ENCODE assay signal across 1 cellular context in the genomic region with DNA sequence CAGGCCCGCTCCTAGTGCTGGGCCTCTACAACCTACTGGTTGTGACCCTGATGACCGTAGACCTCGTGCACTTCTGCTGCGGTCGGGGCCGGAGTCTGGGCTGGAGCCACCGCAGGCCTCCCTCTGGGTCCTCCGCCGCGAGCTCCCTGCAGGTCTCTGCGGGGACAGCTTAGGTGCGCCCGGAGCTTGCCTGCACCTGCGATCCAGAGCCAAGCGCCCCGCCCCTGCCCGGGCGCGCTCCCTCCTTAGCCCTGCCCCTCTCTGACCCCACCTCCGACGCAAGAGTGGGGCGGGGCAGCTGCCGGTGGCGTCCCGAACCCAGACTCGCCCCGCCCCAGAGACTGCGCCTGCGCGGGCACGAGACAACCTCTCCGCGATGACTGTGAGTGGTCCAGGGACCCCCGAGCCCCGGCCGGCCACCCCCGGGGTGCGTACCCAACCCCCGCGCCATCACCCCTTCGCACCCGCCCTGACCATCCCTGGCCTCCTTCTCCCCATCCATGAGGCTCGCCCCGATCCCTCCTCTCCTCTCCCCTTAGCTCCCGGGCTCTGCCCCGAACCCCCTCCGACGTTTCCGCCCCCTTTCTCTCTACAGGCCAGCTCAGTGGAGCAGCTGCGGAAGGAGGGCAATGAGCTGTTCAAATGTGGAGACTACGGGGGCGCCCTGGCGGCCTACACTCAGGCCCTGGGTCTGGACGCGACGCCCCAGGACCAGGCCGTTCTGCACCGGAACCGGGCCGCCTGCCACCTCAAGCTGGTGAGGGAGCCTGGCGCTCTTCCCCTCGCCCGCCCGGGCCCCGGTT.
TF ChIP-seq lines count a peak whose summit lies in the region.

A gene with protein sequence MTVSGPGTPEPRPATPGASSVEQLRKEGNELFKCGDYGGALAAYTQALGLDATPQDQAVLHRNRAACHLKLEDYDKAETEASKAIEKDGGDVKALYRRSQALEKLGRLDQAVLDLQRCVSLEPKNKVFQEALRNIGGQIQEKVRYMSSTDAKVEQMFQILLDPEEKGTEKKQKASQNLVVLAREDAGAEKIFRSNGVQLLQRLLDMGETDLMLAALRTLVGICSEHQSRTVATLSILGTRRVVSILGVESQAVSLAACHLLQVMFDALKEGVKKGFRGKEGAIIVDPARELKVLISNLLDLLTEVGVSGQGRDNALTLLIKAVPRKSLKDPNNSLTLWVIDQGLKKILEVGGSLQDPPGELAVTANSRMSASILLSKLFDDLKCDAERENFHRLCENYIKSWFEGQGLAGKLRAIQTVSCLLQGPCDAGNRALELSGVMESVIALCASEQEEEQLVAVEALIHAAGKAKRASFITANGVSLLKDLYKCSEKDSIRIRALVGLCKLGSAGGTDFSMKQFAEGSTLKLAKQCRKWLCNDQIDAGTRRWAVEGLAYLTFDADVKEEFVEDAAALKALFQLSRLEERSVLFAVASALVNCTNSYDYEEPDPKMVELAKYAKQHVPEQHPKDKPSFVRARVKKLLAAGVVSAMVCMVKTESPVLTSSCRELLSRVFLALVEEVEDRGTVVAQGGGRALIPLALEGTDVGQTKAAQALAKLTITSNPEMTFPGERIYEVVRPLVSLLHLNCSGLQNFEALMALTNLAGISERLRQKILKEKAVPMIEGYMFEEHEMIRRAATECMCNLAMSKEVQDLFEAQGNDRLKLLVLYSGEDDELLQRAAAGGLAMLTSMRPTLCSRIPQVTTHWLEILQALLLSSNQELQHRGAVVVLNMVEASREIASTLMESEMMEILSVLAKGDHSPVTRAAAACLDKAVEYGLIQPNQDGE (plus strand): TSS at position 337 of the 803 bp plus-strand sequence. CDS start 40 bp downstream, at position 377.

TF ChIP-seq in HepG2, 621 proteins besides CTCF, POLR2A, EP300 and RAD21 (continued from another document and continues in another):
- TF ChIP-seq ZNF280B (CRISPR knock-in tag; IDR thresholded peaks at IDR 0.05; ENCODE audit: borderline replicate concordance), result peak; percentile 58; the same call in 1 of the 2 replicates
- TF ChIP-seq MLX (CRISPR knock-in tag; IDR thresholded peaks at IDR 0.05), result no peak
- no peak; the same call in 1 of the 2 replicates for TF ChIP-seq ZNF335 (CRISPR knock-in tag; IDR thresholded peaks at IDR 0.05)
- peak; percentile 75; the same call in 1 of the 2 replicates for TF ChIP-seq ZNF782 (CRISPR knock-in tag; IDR thresholded peaks at IDR 0.05; ENCODE audit: borderline replicate concordance)
- TF ChIP-seq AGO2 (optimal IDR thresholded peaks at IDR 0.05; ENCODE audit: low read depth, low read length), result peak; percentile 61
- TF ChIP-seq AGO1 (IDR thresholded peaks at IDR 0.05; ENCODE audit: low read depth, low read length, poor library complexity, severe bottlenecking), result peak; percentile 16
- TF ChIP-seq PHF5A (CRISPR knock-in tag; IDR thresholded peaks at IDR 0.05; ENCODE audit: low read depth, unreplicated experiment), result no peak
- TF ChIP-seq ZBTB7A (CRISPR knock-in tag; IDR thresholded peaks at IDR 0.05), result peak; percentile 58
- TF ChIP-seq RFXAP (CRISPR knock-in tag; IDR thresholded peaks at IDR 0.05; ENCODE audit: borderline replicate concordance), result peak; percentile 44; the same call in 1 of the 2 replicates
- TF ChIP-seq, protein P1, sequence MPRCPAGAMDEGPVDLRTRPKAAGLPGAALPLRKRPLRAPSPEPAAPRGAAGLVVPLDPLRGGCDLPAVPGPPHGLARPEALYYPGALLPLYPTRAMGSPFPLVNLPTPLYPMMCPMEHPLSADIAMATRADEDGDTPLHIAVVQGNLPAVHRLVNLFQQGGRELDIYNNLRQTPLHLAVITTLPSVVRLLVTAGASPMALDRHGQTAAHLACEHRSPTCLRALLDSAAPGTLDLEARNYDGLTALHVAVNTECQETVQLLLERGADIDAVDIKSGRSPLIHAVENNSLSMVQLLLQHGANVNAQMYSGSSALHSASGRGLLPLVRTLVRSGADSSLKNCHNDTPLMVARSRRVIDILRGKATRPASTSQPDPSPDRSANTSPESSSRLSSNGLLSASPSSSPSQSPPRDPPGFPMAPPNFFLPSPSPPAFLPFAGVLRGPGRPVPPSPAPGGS (CRISPR knock-in tag; IDR thresholded peaks at IDR 0.05), result peak; percentile 37
- TF ChIP-seq GABPB1 (CRISPR knock-in tag; IDR thresholded peaks at IDR 0.05), result peak; percentile 73
- TF ChIP-seq ZSCAN31 (CRISPR knock-in tag; IDR thresholded peaks at IDR 0.05; ENCODE audit: low read depth), result peak; percentile 73; the same call in 1 of the 2 replicates
- peak; percentile 74 for TF ChIP-seq PHF8 (CRISPR knock-in tag; IDR thresholded peaks at IDR 0.05)
- 0 out of 2 replicates have a peak, but pooled peaks have one; percentile 48 for TF ChIP-seq ZBTB10 (CRISPR knock-in tag; IDR thresholded peaks at IDR 0.05; ENCODE audit: borderline replicate concordance)
- TF ChIP-seq ZNF646 (CRISPR knock-in tag; IDR thresholded peaks at IDR 0.05), result no peak
- peak; percentile 84; the same call in 1 of the 2 replicates for TF ChIP-seq NFATC3 (CRISPR knock-in tag; IDR thresholded peaks at IDR 0.05)
- TF ChIP-seq FOXK1 (CRISPR knock-in tag; IDR thresholded peaks at IDR 0.05; ENCODE audit: borderline replicate concordance, low read depth), result peak; percentile 27; the same call in 1 of the 2 replicates
- TF ChIP-seq ZFP91 (CRISPR knock-in tag; IDR thresholded peaks at IDR 0.05; ENCODE audit: borderline replicate concordance), result peak; percentile 52; the same call in 1 of the 2 replicates
- TF ChIP-seq ZNF496 (CRISPR knock-in tag; IDR thresholded peaks at IDR 0.05; ENCODE audit: insufficient replicate concordance), result no peak
- TF ChIP-seq PHF21A (CRISPR knock-in tag; IDR thresholded peaks at IDR 0.05), result 0 out of 2 replicates have a peak, but pooled peaks have one; percentile 10
- TF ChIP-seq FOXP4 (CRISPR knock-in tag; IDR thresholded peaks at IDR 0.05), result peak; percentile 33; the same call in 1 of the 2 replicates
- 0 out of 2 replicates have a peak, but pooled peaks have one; percentile 6 for TF ChIP-seq BCL6 (CRISPR knock-in tag; IDR thresholded peaks at IDR 0.05)
- TF ChIP-seq SALL1 (CRISPR knock-in tag; IDR thresholded peaks at IDR 0.05), result peak; percentile 24; the same call in 1 of the 2 replicates
- TF ChIP-seq TFAP4 (IDR thresholded peaks at IDR 0.05; ENCODE audit: borderline replicate concordance, low read depth), result 0 out of 2 replicates have a peak, but pooled peaks have one; percentile 7
- TF ChIP-seq ZNF333 (CRISPR knock-in tag; IDR thresholded peaks at IDR 0.05; ENCODE audit: borderline replicate concordance), result no peak
- no peak for TF ChIP-seq DNMT3B (CRISPR knock-in tag; conservative IDR thresholded peaks at IDR 0.05)
